In genomic region chr3:16838561-16838960, GRCh38 we compare ENCODE assay signal across 1 cellular context.
TF ChIP-seq lines count a peak whose summit lies in the region.

No MANE protein-coding gene starts in this region.

TF ChIP-seq in liver, 16 proteins besides CTCF, POLR2A, EP300 and RAD21 (continued from another document):
- peak; percentile 68 for TF ChIP-seq FOXA1 (IDR thresholded peaks at IDR 0.05)
- TF ChIP-seq HNF4G (IDR thresholded peaks at IDR 0.05) = peak; percentile 81
